ENCODE assay signal across 19 cellular contexts in genomic region chr11:2694995-2695939, GRCh38. TPM values are rescaled to one million over a fixed set of nuclear protein-coding genes. Genes with fewer than 3 reads are reported as not detected.
A peak's percentile ranks its signal among the peaks of the same experiment; 100 is the strongest.
DNase-seq lines count a peak whose midpoint lies in the region; ATAC-seq and TF ChIP-seq lines count a peak whose summit lies in the region.
"Had no signal": no experiment of that assay in that cellular context is flagged by ENCODE, and none has a peak within 500 bp of the region (broad histone marks: within the 10 kb centered on the region; RNA-seq: fewer than 3 reads in every experiment).

No MANE protein-coding gene starts in this region.

- H3K27ac ChIP-seq in DOHH2 (ENCODE audit: low read depth, low read length): no peak overlapping the region
- no peak overlapping the region for H3K27ac ChIP-seq in osteoblast (ENCODE audit: low read depth, low read length)
- H3K27ac ChIP-seq: body of pancreas, coronary artery, vagina had no signal

- peak overlapping the region; percentile 77 for H3K9ac ChIP-seq in Loucy (ENCODE audit: low read depth, low read length, poor library complexity, severe bottlenecking)

- H3K4me2 ChIP-seq in DOHH2 (ENCODE audit: low read length) (0 out of 2 replicates have a peak overlapping the region, but pooled peaks have one; percentile 15), Loucy (ENCODE audit: low read depth, low read length, poor library complexity, severe bottlenecking) (peak overlapping the region; percentile 88), osteoblast (ENCODE audit: insufficient read depth, low read length) (no peak overlapping the region)

- peaks cover 7% of the 10 kb centered on the region; the same call in 1 of the 2 replicates for H4K20me1 ChIP-seq in DOHH2 (ENCODE audit: control insufficient read depth, insufficient read depth, low read depth, low read length)
- H4K20me1 ChIP-seq in Loucy (ENCODE audit: insufficient read depth, low read length, poor library complexity, severe bottlenecking): peaks cover 75% of the 10 kb centered on the region
- peaks cover 79% of the 10 kb centered on the region for H4K20me1 ChIP-seq in osteoblast (ENCODE audit: insufficient read depth, low read length)

- H3K79me2 ChIP-seq in DOHH2 (ENCODE audit: control insufficient read depth, low read length) (peaks cover 87% of the 10 kb centered on the region), Loucy (ENCODE audit: insufficient read depth, low read length) (peaks cover 94% of the 10 kb centered on the region), osteoblast (ENCODE audit: insufficient read depth, low read length) (peaks cover 95% of the 10 kb centered on the region)

- H3F3A ChIP-seq in DOHH2 (ENCODE audit: control insufficient read depth, insufficient read depth): no peaks in the 10 kb centered on the region
- peaks cover 3% of the 10 kb centered on the region for H3F3A ChIP-seq in Loucy (ENCODE audit: low read depth)

- H2AFZ ChIP-seq in Loucy (ENCODE audit: low read length) (no peak overlapping the region), osteoblast (ENCODE audit: low read length) (no peak overlapping the region)

- H3K9me2 ChIP-seq in DOHH2 (replicated peaks; ENCODE audit: control insufficient read depth, low read length) (no peaks in the 10 kb centered on the region), Loucy (replicated peaks; ENCODE audit: low read depth, low read length) (no peaks in the 10 kb centered on the region)

- H3K36me3 ChIP-seq in DOHH2 (ENCODE audit: control insufficient read depth, low read length): no peaks in the 10 kb centered on the region; the same call in 1 of the 2 replicates
- peaks cover 5% of the 10 kb centered on the region; the same call in 1 of the 2 replicates for H3K36me3 ChIP-seq in Loucy (ENCODE audit: insufficient read depth, low read length)
- H3K36me3 ChIP-seq in osteoblast (ENCODE audit: insufficient read depth, low read length): peaks cover 7% of the 10 kb centered on the region
- H3K36me3 ChIP-seq: vagina had no signal

- H3K27me3 ChIP-seq in DOHH2 (ENCODE audit: control insufficient read depth, low read length) (no peaks in the 10 kb centered on the region), Loucy (ENCODE audit: insufficient read depth, low read length, poor library complexity, severe bottlenecking) (no peaks in the 10 kb centered on the region), osteoblast (ENCODE audit: insufficient read depth, low read length) (no peaks in the 10 kb centered on the region)
- H3K27me3 ChIP-seq: body of pancreas, vagina had no signal

- TF ChIP-seq CTCF in DOHH2 (IDR thresholded peaks at IDR 0.05; ENCODE audit: low read depth, low read length, poor library complexity, severe bottlenecking): no peak
- no peak for TF ChIP-seq CTCF in Loucy (conservative IDR thresholded peaks at IDR 0.05; ENCODE audit: low read length)
- no peak for TF ChIP-seq CTCF in fibroblast of villous mesenchyme (IDR thresholded peaks at IDR 0.05; ENCODE audit: insufficient read depth, low read depth, low read length)
- TF ChIP-seq CTCF in osteoblast (IDR thresholded peaks at IDR 0.05; ENCODE audit: extremely low read depth, low read depth, low read length): no peak

- no peak for ATAC-seq in GM18907 (IDR thresholded peaks at IDR 0.05; ENCODE audit: unreplicated experiment)
- ATAC-seq: body of pancreas had no signal

- H3K4me1 ChIP-seq in DOHH2 (ENCODE audit: control insufficient read depth, low read length): peaks cover 40% of the 10 kb centered on the region
- H3K4me1 ChIP-seq in Loucy (ENCODE audit: insufficient read depth, low read length, poor library complexity, severe bottlenecking): peaks cover 81% of the 10 kb centered on the region
- H3K4me1 ChIP-seq in osteoblast (ENCODE audit: insufficient read depth, low read length): peaks cover 19% of the 10 kb centered on the region

- H3K4me3 ChIP-seq in DOHH2 (ENCODE audit: low read length): no peak overlapping the region
- peak overlapping the region; percentile 75 for H3K4me3 ChIP-seq in Loucy (ENCODE audit: low read length, poor library complexity, severe bottlenecking)
- H3K4me3 ChIP-seq in fibroblast of villous mesenchyme (ENCODE audit: low read depth, low read length): peak overlapping the region; percentile 0
- no peak overlapping the region for H3K4me3 ChIP-seq in osteoblast (ENCODE audit: insufficient read depth, low read length)
- H3K4me3 ChIP-seq: body of pancreas, coronary artery, vagina had no signal

- no peaks in the 10 kb centered on the region for H3K9me3 ChIP-seq in DOHH2 (ENCODE audit: control insufficient read depth, insufficient read depth, low read length)
- no peaks in the 10 kb centered on the region for H3K9me3 ChIP-seq in Loucy (ENCODE audit: insufficient read depth, low read depth, low read length)
- H3K9me3 ChIP-seq in osteoblast (ENCODE audit: low read depth, low read length): no peaks in the 10 kb centered on the region
- H3K9me3 ChIP-seq: body of pancreas, vagina had no signal

- DNase-seq in fibroblast of villous mesenchyme (ENCODE audit: low read depth) (no peak), osteoblast (ENCODE audit: insufficient read length, low spot score, missing footprints) (peak; percentile 76), NCI-H1048 (lab: John Stamatoyannopoulos, UW) (no peak), midbrain (lab: John Stamatoyannopoulos, UW) (no peak)
- DNase-seq: activated CD4-positive, alpha-beta T cell treated with anti-CD3 and anti-CD28 coated beads, Interleukin-2, amount 50 U/mL, for 4 hours; Calu3; foreskin fibroblast; hypothalamus; kidney glomerular epithelial cell; NCI-H1930; NK-92 treated with Interleukin-12 subunit alpha and Interleukin-12 subunit beta, amount 100 ng/mL, for 24 hours; occipital lobe; SW 1271 had no signal

RNA-seq across cellular contexts. Expression of gene KCNQ1OT1, which starts 4.5 kb away (rescaled TPM):
- total RNA-seq in fibroblast of villous mesenchyme: 6.0 and 6.1 TPM in 2 replicates
- total RNA-seq in osteoblast: 5.1 and 6.2 TPM in 2 replicates

Comparison
In these comparisons a context has a peak if more than half of its experiments do, and no peak if none do; other contexts are left out.
1. H3K4me3 ChIP-seq: peak in Loucy (single experiment) and fibroblast of villous mesenchyme (single experiment); none in DOHH2 (single experiment) and osteoblast (single experiment).